5 cellular contexts compared by ENCODE assay signal in the genomic region with DNA sequence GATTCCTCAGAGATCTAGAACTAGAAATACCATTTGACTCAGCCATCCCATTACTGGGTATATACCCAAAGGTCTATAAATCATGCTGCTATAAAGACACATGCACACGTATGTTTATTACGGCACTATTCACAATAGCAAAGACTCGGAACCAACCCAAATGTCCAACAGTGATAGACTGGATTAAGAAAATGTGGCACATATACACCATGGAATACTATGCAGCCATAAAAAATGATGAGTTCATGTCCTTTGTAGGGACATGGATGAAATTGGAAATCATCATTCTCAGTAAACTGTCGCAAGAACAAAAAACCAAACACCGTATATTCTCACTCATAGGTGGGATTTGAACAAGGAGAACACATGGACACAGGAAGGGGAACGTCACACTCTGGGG. TPM values are rescaled to one million over a fixed set of nuclear protein-coding genes. Genes with fewer than 3 reads are reported as not detected.
"Had no signal": no experiment of that assay in that cellular context is flagged by ENCODE, and none has a peak within 500 bp of the region (broad histone marks: within the 10 kb centered on the region; RNA-seq: fewer than 3 reads in every experiment).

No MANE protein-coding gene starts in this region.

RNA-seq across cellular contexts. Expression of a gene that starts 57.3 kb away (rescaled TPM):
- total RNA-seq: gastrocnemius medialis, left lobe of liver, pulmonary artery endothelial cell had no signal
- polyA plus RNA-seq: liver, urinary bladder had no signal
